ENCODE assay signal across 8 cellular contexts in genomic region chr1:150162862-150163706, GRCh38. TPM values are rescaled to one million over a fixed set of nuclear protein-coding genes. Genes with fewer than 3 reads are reported as not detected.
DNase-seq lines count a peak whose midpoint lies in the region; ATAC-seq and TF ChIP-seq lines count a peak whose summit lies in the region.

No MANE protein-coding gene starts in this region.

- TF ChIP-seq EP300 in ovary (IDR thresholded peaks at IDR 0.05) = peak; percentile 69

- WGBS in ovary, 3 donors = 4 to 8% (median 5%) methylated on average over 14 of the region's 14 CpGs

- TF ChIP-seq CTCF in ascending aorta (IDR thresholded peaks at IDR 0.05) = no peak
- TF ChIP-seq CTCF in ovary (IDR thresholded peaks at IDR 0.05) = peak in 2 of 3 donors; percentile 23 to 48

- TF ChIP-seq POLR2A in ovary (IDR thresholded peaks at IDR 0.05) = peak; percentile 70

- no peaks in the 10 kb centered on the region for H3K9me3 ChIP-seq in ascending aorta
- H3K9me3 ChIP-seq in ovary = no peaks in the 10 kb centered on the region

- no peak overlapping the region for H3K4me3 Mint-ChIP-seq in activated CD8-positive, alpha-beta memory T cell treated with anti-CD3 and anti-CD28 coated beads, Interleukin-2, amount 10 ng/mL, durations not matched to agents 7 days and 5 days

- H3K36me3 Mint-ChIP-seq in activated CD8-positive, alpha-beta memory T cell treated with anti-CD3 and anti-CD28 coated beads, Interleukin-2, amount 10 ng/mL, durations not matched to agents 7 days and 5 days = peaks cover 22% of the 10 kb centered on the region

- H3K4me3 ChIP-seq in ascending aorta (peak overlapping the region; percentile 39 to 57), ovary (peak overlapping the region; percentile 4)

- no peaks in the 10 kb centered on the region for H3K27me3 Mint-ChIP-seq in activated CD8-positive, alpha-beta memory T cell treated with anti-CD3 and anti-CD28 coated beads, Interleukin-2, amount 10 ng/mL, durations not matched to agents 7 days and 5 days

- peak overlapping the region; percentile 50 for H3K27ac Mint-ChIP-seq in activated CD8-positive, alpha-beta memory T cell treated with anti-CD3 and anti-CD28 coated beads, Interleukin-2, amount 10 ng/mL, durations not matched to agents 7 days and 5 days

- intact Hi-C loops in ascending aorta (cut with DNase I) = loop anchor here (1.0 to 2.0 kb wide), 3 partner anchors 14 to 96 kb away; partner anchors contain the start of genes PLEKHO1 and VPS45
- intact Hi-C loops in left ventricle myocardium superior (cut with micrococcal nuclease) = loop anchor here (10.0 kb wide), 1 partner anchor 198 kb away; no protein-coding TSS in a partner anchor
- intact Hi-C loops in ovary (cut with DNase I) = no loop called here

- ATAC-seq in activated CD8-positive, alpha-beta memory T cell treated with anti-CD3 and anti-CD28 coated beads, Interleukin-2, amount 10 ng/mL, durations not matched to agents 7 days and 5 days = no peak
- peak; percentile 35 for ATAC-seq in HG02870 (IDR thresholded peaks at IDR 0.05; ENCODE audit: unreplicated experiment)
- ATAC-seq in left ventricle myocardium superior = peak; percentile 91

- H3K36me3 ChIP-seq in ascending aorta (peaks cover 20 to 22% of the 10 kb centered on the region in 2 donors), ovary (no peaks in the 10 kb centered on the region)

- H3K4me1 Mint-ChIP-seq in activated CD8-positive, alpha-beta memory T cell treated with anti-CD3 and anti-CD28 coated beads, Interleukin-2, amount 10 ng/mL, durations not matched to agents 7 days and 5 days = peaks cover 68% of the 10 kb centered on the region

- CTCF ChIA-PET in activated CD8-positive, alpha-beta memory T cell treated with anti-CD3 and anti-CD28 coated beads, Interleukin-2, amount 10 ng/mL, durations not matched to agents 7 days and 5 days (lab: Charles Lee) = interaction anchor here (1.5 to 26.8 kb wide), 4 partner anchors 10 to 92 kb away, joined by 3 to 424 read pairs (median 32); partner anchors contain the start of genes PLEKHO1 and VPS45

- DNase-seq in activated CD8-positive, alpha-beta memory T cell treated with anti-CD3 and anti-CD28 coated beads, Interleukin-2, amount 10 ng/mL, durations not matched to agents 7 days and 5 days = no peak
- no peak for DNase-seq in activated CD8-positive, alpha-beta memory T cell treated with anti-CD3 and anti-CD28 coated beads for 24 hours
- DNase-seq in NCI-H446 (lab: John Stamatoyannopoulos, UW) (peak; percentile 59 to 78), ascending aorta (ENCODE audit: low spot score in 2 of 2) (peak; percentile 93 to 97), left ventricle myocardium superior (peak; percentile 82), ovary (peak; percentile 81 to 89 (median 85)), NK-92 (lab: John Stamatoyannopoulos, UW; ENCODE audit: unreplicated experiment) (no peak)

- H3K9me3 Mint-ChIP-seq in activated CD8-positive, alpha-beta memory T cell treated with anti-CD3 and anti-CD28 coated beads, Interleukin-2, amount 10 ng/mL, durations not matched to agents 7 days and 5 days (ENCODE audit: low read depth) = no peaks in the 10 kb centered on the region

- peak overlapping the region; percentile 94 to 98 for H3K27ac ChIP-seq in ascending aorta
- peak overlapping the region; percentile 82 to 93 for H3K27ac ChIP-seq in ovary

- H3K27me3 ChIP-seq in ascending aorta (no peaks in the 10 kb centered on the region), ovary (no peaks in the 10 kb centered on the region)

- peaks cover 18 to 29% of the 10 kb centered on the region in 2 donors for H3K4me1 ChIP-seq in ascending aorta
- peaks cover 33% of the 10 kb centered on the region for H3K4me1 ChIP-seq in ovary (ENCODE audit: insufficient read depth)

RNA-seq across cellular contexts. Expression of gene PLEKHO1, which starts 13.4 kb away (rescaled TPM):
- total RNA-seq in activated CD8-positive, alpha-beta memory T cell treated with anti-CD3 and anti-CD28 coated beads, Interleukin-2, amount 10 ng/mL, durations not matched to agents 7 days and 5 days = 100 to 1,000 TPM in 1 of 2 experiments, 10 to 100 TPM in 1; 98.2 to 128 TPM
- total RNA-seq in ascending aorta (88.9 TPM), left ventricle myocardium superior (44.3 TPM), ovary (10 to 100 TPM; 40.6 to 68.9 (median 55.6) TPM)
- polyA plus RNA-seq in ovary = 10 to 100 TPM; 45.4 to 58.3 TPM

Comparison
In these comparisons a context has a peak if more than half of its experiments do, and no peak if none do; other contexts are left out.
1. DNase-seq: peak in NCI-H446 (2 of 2), ascending aorta (2 of 2), left ventricle myocardium superior (single experiment) and ovary (5 of 5); none in activated CD8-positive, alpha-beta memory T cell treated with anti-CD3 and anti-CD28 coated beads, Interleukin-2, amount 10 ng/mL, durations not matched to agents 7 days and 5 days (single experiment), activated CD8-positive, alpha-beta memory T cell treated with anti-CD3 and anti-CD28 coated beads for 24 hours (single experiment) and NK-92 (single experiment).
2. CTCF ChIP-seq: peak in ovary (2 of 3); none in ascending aorta (0 of 3).
3. intact Hi-C loops: an anchor here in ascending aorta (1.0 to 2.0 kb wide) and left ventricle myocardium superior (10.0 kb wide); none called in ovary.